10 cellular contexts compared by ENCODE assay signal in genomic region chr7:73742338-73742752, GRCh38. TPM values are rescaled to one million over a fixed set of nuclear protein-coding genes. Genes with fewer than 3 reads are reported as not detected.
DNase-seq lines count a peak whose midpoint lies in the region; TF ChIP-seq lines count a peak whose summit lies in the region.
"Had no signal": no experiment of that assay in that cellular context is flagged by ENCODE, and none has a peak within 500 bp of the region (broad histone marks: within the 10 kb centered on the region; RNA-seq: fewer than 3 reads in every experiment).

No MANE protein-coding gene starts in this region.

- peak in 1 of 2 donors; percentile 31 for TF ChIP-seq POLR2A in thyroid gland (IDR thresholded peaks at IDR 0.05)

- H3K9me3 Mint-ChIP-seq in activated naive CD4-positive, alpha-beta T cell treated with anti-CD3 and anti-CD28 coated beads for 36 hours: no peaks in the 10 kb centered on the region
- H3K9me3 Mint-ChIP-seq: dendritic cell treated with granulocyte-macrophage colony-stimulating factor and Interleukin-4, amounts not matched to agents 40 ng/mL and 50 ng/mL, for 4 days had no signal

- peaks cover 71 to 81% of the 10 kb centered on the region in 2 donors for H3K4me1 ChIP-seq in thyroid gland

- peaks cover 0 to 2% of the 10 kb centered on the region in 2 donors for H3K36me3 ChIP-seq in thyroid gland

- TF ChIP-seq CTCF in RWPE1 (conservative IDR thresholded peaks at IDR 0.05; ENCODE audit: low read depth) (no peak), thyroid gland (IDR thresholded peaks at IDR 0.05) (peak in 1 of 6 experiments; percentile 31)

- peaks cover 8% of the 10 kb centered on the region for H3K4me1 Mint-ChIP-seq in activated naive CD4-positive, alpha-beta T cell treated with anti-CD3 and anti-CD28 coated beads for 36 hours (ENCODE audit: low read depth)

- H3K9me3 ChIP-seq in thyroid gland: no peaks in the 10 kb centered on the region

- H3K27me3 Mint-ChIP-seq in activated naive CD4-positive, alpha-beta T cell treated with anti-CD3 and anti-CD28 coated beads for 36 hours (ENCODE audit: low read depth): no peaks in the 10 kb centered on the region

- CTCF ChIA-PET in RWPE1 (lab: Yijun Ruan, JAX): interaction anchor here (0.7 kb wide), 1 partner anchor 17 kb away, joined by 3 read pairs; no protein-coding TSS in a partner anchor
- CTCF ChIA-PET in activated naive CD4-positive, alpha-beta T cell treated with anti-CD3 and anti-CD28 coated beads for 36 hours (lab: Charles Lee): interaction anchor here (0.7 kb wide), 1 partner anchor 127 kb away, joined by 3 read pairs; no protein-coding TSS in a partner anchor

- no peak overlapping the region for H3K4me3 Mint-ChIP-seq in activated naive CD4-positive, alpha-beta T cell treated with anti-CD3 and anti-CD28 coated beads for 36 hours
- H3K4me3 Mint-ChIP-seq: dendritic cell treated with granulocyte-macrophage colony-stimulating factor and Interleukin-4, amounts not matched to agents 40 ng/mL and 50 ng/mL, for 4 days had no signal

- DNase-seq in NCI-H1417 (lab: John Stamatoyannopoulos, UW): peak in 2 of 3 experiments; percentile 54 to 89
- DNase-seq in NCI-H1417 treated with DMSO at 0.1 percent for 48 hours (lab: John Stamatoyannopoulos, UW): no peak
- DNase-seq in RWPE1 (ENCODE audit: low spot score): no peak
- DNase-seq in left kidney (ENCODE audit: low read depth, low spot score): peak; percentile 93
- peak; percentile 91 to 92 for DNase-seq in thyroid gland
- no peak for DNase-seq in hepatic stellate cell (ENCODE audit: low spot score)
- no peak for DNase-seq in activated effector memory CD4-positive, alpha-beta T cell treated with anti-CD3 and anti-CD28 coated beads, Interleukin-2, amount 50 U/mL, for 16 hours
- DNase-seq in activated naive CD4-positive, alpha-beta T cell treated with anti-CD3 and anti-CD28 coated beads for 36 hours: no peak
- DNase-seq: activated gamma-delta T cell had no signal

- 31 to 35% methylated on average over 6 to 7 of the region's 7 CpGs for WGBS in thyroid gland, 2 donors

- H3K4me3 ChIP-seq in thyroid gland (replicated peaks in 1 of 3): no peak overlapping the region

- intact Hi-C loops in thyroid gland (cut with DNase I): loop anchor here (5.0 kb wide), 1 partner anchor 85 kb away; no protein-coding TSS in a partner anchor
- intact Hi-C loops in activated naive CD4-positive, alpha-beta T cell treated with anti-CD3 and anti-CD28 coated beads for 36 hours (cut with micrococcal nuclease): no loop called here

- H3K27ac Mint-ChIP-seq in activated naive CD4-positive, alpha-beta T cell treated with anti-CD3 and anti-CD28 coated beads for 36 hours: no peak overlapping the region
- H3K27ac Mint-ChIP-seq: dendritic cell treated with granulocyte-macrophage colony-stimulating factor and Interleukin-4, amounts not matched to agents 40 ng/mL and 50 ng/mL, for 4 days had no signal

- H3K36me3 Mint-ChIP-seq in activated naive CD4-positive, alpha-beta T cell treated with anti-CD3 and anti-CD28 coated beads for 36 hours (ENCODE audit: low read depth): peaks cover 1% of the 10 kb centered on the region

- peak overlapping the region; percentile 27; the same call in 1 of the 2 replicates for H3K27ac ChIP-seq in RWPE1
- peak overlapping the region; percentile 98 to 100 (median 99) for H3K27ac ChIP-seq in thyroid gland

- POLR2A ChIA-PET in RWPE1 (lab: Yijun Ruan, JAX; ENCODE audit: low non-redundant PET): no interaction called here

- no peaks in the 10 kb centered on the region for H3K27me3 ChIP-seq in thyroid gland

RNA-seq across cellular contexts. Expression of gene ABHD11, which starts 3.7 kb away (rescaled TPM):
- 10 to 100 TPM; 39.5 to 75.8 (median 67.1) TPM for total RNA-seq in thyroid gland
- total RNA-seq in activated naive CD4-positive, alpha-beta T cell treated with anti-CD3 and anti-CD28 coated beads for 36 hours: 10 to 100 TPM in 1 of 2 experiments, 1 to 10 TPM in 1; 9.4 to 11.3 TPM

RNA-seq across cellular contexts. Expression of gene STX1A, which starts 22.9 kb away (rescaled TPM):
- 1 to 10 TPM; 4.4 to 9.5 (median 7.2) TPM for total RNA-seq in thyroid gland
- total RNA-seq in activated naive CD4-positive, alpha-beta T cell treated with anti-CD3 and anti-CD28 coated beads for 36 hours: 10 to 100 TPM; 23.7 to 24.1 TPM

RNA-seq across cellular contexts. Expression of gene CLDN3, which starts 27.7 kb away (rescaled TPM):
- total RNA-seq in thyroid gland: 100 to 1,000 TPM; 249 to 330 (median 288) TPM
- total RNA-seq in activated naive CD4-positive, alpha-beta T cell treated with anti-CD3 and anti-CD28 coated beads for 36 hours: not detected

RNA-seq across cellular contexts. Expression of gene BUD23, which starts 58.9 kb away (rescaled TPM):
- total RNA-seq in thyroid gland: 10 to 100 TPM; 58.3 to 78.0 (median 64.9) TPM
- total RNA-seq in activated naive CD4-positive, alpha-beta T cell treated with anti-CD3 and anti-CD28 coated beads for 36 hours: 100 to 1,000 TPM in 1 of 2 experiments, 10 to 100 TPM in 1; 95.1 to 110 TPM

RNA-seq across cellular contexts. Expression of gene DNAJC30, which starts 59.1 kb away (rescaled TPM):
- total RNA-seq in thyroid gland: 10 to 100 TPM in 3 of 4 donors, 1 to 10 TPM in 1; 9.0 to 19.1 (median 14.8) TPM
- total RNA-seq in activated naive CD4-positive, alpha-beta T cell treated with anti-CD3 and anti-CD28 coated beads for 36 hours: 1 to 10 TPM; 4.2 to 4.4 TPM

Comparison
In these comparisons a context has a peak if more than half of its experiments do, and no peak if none do; other contexts are left out.
1. DNase-seq: peak in NCI-H1417 (2 of 3), left kidney (single experiment) and thyroid gland (2 of 2); none in NCI-H1417 treated with DMSO at 0.1 percent for 48 hours (single experiment), RWPE1 (single experiment), hepatic stellate cell (single experiment), activated effector memory CD4-positive, alpha-beta T cell treated with anti-CD3 and anti-CD28 coated beads, Interleukin-2, amount 50 U/mL, for 16 hours (single experiment) and activated naive CD4-positive, alpha-beta T cell treated with anti-CD3 and anti-CD28 coated beads for 36 hours (single experiment).
2. RNA of gene CLDN3, which starts 27.7 kb away (total RNA-seq): 249 to 330 TPM in thyroid gland; not detected in activated naive CD4-positive, alpha-beta T cell treated with anti-CD3 and anti-CD28 coated beads for 36 hours; every median in the first group is over 100 times any median in the second.